In the genomic region with DNA sequence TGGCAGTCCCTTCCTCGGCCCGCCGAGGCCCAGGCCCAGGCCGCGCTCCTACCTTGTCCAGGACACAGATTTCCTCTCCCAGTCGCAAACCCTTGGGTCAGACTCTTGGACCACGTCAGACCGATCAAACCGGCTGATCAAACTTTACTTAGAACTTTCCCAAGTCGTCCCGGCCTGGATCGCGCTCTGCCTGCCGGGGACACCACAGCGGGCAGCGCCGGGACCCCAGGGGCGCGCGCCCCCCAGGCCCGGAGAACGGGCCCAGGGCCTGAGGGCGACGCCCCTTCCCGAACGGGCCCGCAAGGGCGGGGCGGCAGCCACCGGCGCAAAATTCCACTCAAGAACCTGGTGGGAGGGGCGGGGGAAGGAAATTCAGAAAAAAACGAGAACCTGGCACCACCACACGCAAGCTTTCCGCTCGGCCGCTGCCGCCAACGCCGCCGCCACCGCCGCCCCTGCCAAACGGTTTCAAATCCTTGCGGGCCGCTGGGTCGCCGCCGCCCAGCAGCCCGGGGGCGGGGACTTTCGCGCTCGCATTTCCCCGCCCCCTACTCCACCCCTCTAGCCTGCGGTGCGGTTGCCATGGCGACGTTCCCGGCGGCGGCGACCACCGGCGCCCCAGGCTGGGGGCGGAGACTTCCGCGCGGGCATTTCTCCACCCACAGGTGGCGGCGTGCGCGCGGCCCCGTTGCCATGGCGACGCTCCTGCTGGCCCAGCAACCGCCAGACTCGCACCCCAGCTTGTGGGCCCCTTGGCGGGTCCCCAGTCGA, we compare ENCODE assay signal across 8 cellular contexts. TPM values are rescaled to one million over a fixed set of nuclear protein-coding genes. Genes with fewer than 3 reads are reported as not detected.
DNase-seq lines count a peak whose midpoint lies in the region; ATAC-seq, FAIRE-seq and TF ChIP-seq lines count a peak whose summit lies in the region.

Gene CEP112 (minus strand): TSS at position 527 of the 771 bp plus-strand sequence.

- peaks cover 5% of the 10 kb centered on the region for H3K4me1 ChIP-seq in keratinocyte (ENCODE audit: control insufficient read depth, extremely low read depth, insufficient read depth, low read length)

- no peak for FAIRE-seq in keratinocyte (lab: Jason Lieb, UNC)

- H2AFZ ChIP-seq in keratinocyte (ENCODE audit: control insufficient read depth, low read length), result peak within 1 kb of the TSS; percentile 86

- peak within 1 kb of the TSS; percentile 76 for H3K9ac ChIP-seq in keratinocyte (ENCODE audit: control insufficient read depth, extremely low read depth, insufficient read depth, low read length)

- ATAC-seq in HG02981 (IDR thresholded peaks at IDR 0.05; ENCODE audit: unreplicated experiment), result peak; percentile 73
- peak; percentile 73 to 83 for ATAC-seq in activated CD4-positive, CD25-positive, alpha-beta regulatory T cell treated with anti-CD3 and anti-CD28 coated beads, Interleukin-2, amount 50 U/mL, for 24 hours
- ATAC-seq in central memory CD8-positive, alpha-beta T cell (replicated peaks; ENCODE audit: extremely low read depth, poor library complexity, severe bottlenecking), result peak; percentile 85

- peak within 1 kb of the TSS; percentile 85 for H3K4me2 ChIP-seq in keratinocyte (ENCODE audit: control insufficient read depth, extremely low read depth, insufficient read depth, low read depth, low read length)

- peaks cover 10% of the 10 kb centered on the region for H3K36me3 Mint-ChIP-seq in central memory CD8-positive, alpha-beta T cell (ENCODE audit: insufficient read depth)

- no peaks in the 10 kb centered on the region for H3K9me1 ChIP-seq in keratinocyte (ENCODE audit: control insufficient read depth, extremely low read depth, insufficient read depth, low read length)

- peak within 1 kb of the TSS; percentile 60 to 78 (median 72) for H3K4me3 ChIP-seq in keratinocyte (ENCODE audit: control insufficient read depth in 2 of 3, extremely low read depth in 1 of 3, insufficient read depth in 2 of 3, low read depth in 1 of 3, low read length in 3 of 3)

- no peaks in the 10 kb centered on the region for H4K20me1 ChIP-seq in keratinocyte (ENCODE audit: control insufficient read depth, extremely low read depth, insufficient read depth, low read length)

- H3K4me1 Mint-ChIP-seq in central memory CD8-positive, alpha-beta T cell, result no peaks in the 10 kb centered on the region

- H3K27me3 Mint-ChIP-seq in central memory CD8-positive, alpha-beta T cell, result no peaks in the 10 kb centered on the region

- H3K9me3 Mint-ChIP-seq in central memory CD8-positive, alpha-beta T cell, result no peaks in the 10 kb centered on the region

- H3K27ac Mint-ChIP-seq in central memory CD8-positive, alpha-beta T cell (ENCODE audit: low read depth), result peak within 1 kb of the TSS; percentile 93

- H3K36me3 ChIP-seq in keratinocyte (ENCODE audit: control insufficient read depth in 2 of 2, extremely low read depth in 1 of 2, insufficient read depth in 2 of 2, low read length in 2 of 2), result no peaks in the 10 kb centered on the region

- H3K4me3 Mint-ChIP-seq in central memory CD8-positive, alpha-beta T cell, result peak within 1 kb of the TSS; percentile 76

- H3K9me3 ChIP-seq in keratinocyte (ENCODE audit: control insufficient read depth, low read depth, low read length), result no peaks in the 10 kb centered on the region

- DNase-seq in GM10266 (ENCODE audit: extremely low spot score) (peak; percentile 88), NCI-H2171 treated with DMSO at 0.1 percent for 48 hours (lab: John Stamatoyannopoulos, UW) (peak; percentile 85), keratinocyte (ENCODE audit: low read depth, low spot score) (no peak), cortex of kidney (lab: John Stamatoyannopoulos, UW) (no peak)
- DNase-seq in central memory CD8-positive, alpha-beta T cell (ENCODE audit: low spot score in 2 of 2), result peak; percentile 86 to 87
- DNase-seq in stimulated activated CD4-positive, alpha-beta T cell treated with anti-CD3 and anti-CD28 coated beads, Interleukin-12 subunit alpha, Interleukin-12 subunit beta, amount 100 ng/mL, for 48 hours (ENCODE audit: low read depth in 2 of 3, low spot score in 1 of 3), result peak; percentile 58 to 80 (median 59)

- H3K27ac ChIP-seq in keratinocyte (ENCODE audit: control insufficient read depth, insufficient read depth, low read length), result no peak within 1 kb of the TSS

- TF ChIP-seq CTCF in GM10266 (IDR thresholded peaks at IDR 0.05; ENCODE audit: control insufficient read depth, insufficient read depth, low read depth, missing control alignments), result no peak
- TF ChIP-seq CTCF in keratinocyte (optimal IDR thresholded peaks at IDR 0.05 in 1 of 3, IDR thresholded peaks at IDR 0.05 in 1 of 3, conservative IDR thresholded peaks at IDR 0.05 in 1 of 3; ENCODE audit: extremely low read depth in 1 of 3, insufficient read depth in 2 of 3, low read length in 3 of 3), result no peak

- no peaks in the 10 kb centered on the region for H3K79me2 ChIP-seq in keratinocyte (ENCODE audit: control insufficient read depth, insufficient read depth, low read length)

- dilution Hi-C loops in keratinocyte (cut with MboI; ENCODE audit: extremely low pct_ligation_motif_present, low sequenced_read_pairs), result no loop called here

- H3K27me3 ChIP-seq in keratinocyte (ENCODE audit: control insufficient read depth, extremely low read depth, insufficient read depth, low read length), result no peaks in the 10 kb centered on the region

RNA-seq across cellular contexts. Expression of gene CEP112, which starts in this region (rescaled TPM):
- 1.5 to 2.6 TPM (median 2.1 TPM) in 3 replicates for polyA plus RNA-seq in keratinocyte
- polyA plus RNA-seq in keratinocyte (2011; ENCODE audit: low read depth), result 1.0 TPM
- 2.5 and 4.7 TPM in 2 replicates for polyA plus RNA-seq in keratinocyte (2011; cell fraction: cytosol; rRNA removed)
- polyA plus RNA-seq in keratinocyte (2011; cell fraction: nucleus; rRNA removed), result 2.0 and 2.7 TPM in 2 replicates
- polyA plus RNA-seq in keratinocyte (2012; ENCODE audit: low replicate concordance), result 0.25 and 2.2 TPM in 2 replicates
- polyA minus RNA-seq in keratinocyte, result 0.73 to 3.5 TPM in 2 of 3 replicates, not detected in the other
- polyA minus RNA-seq in keratinocyte (2011; cell fraction: cytosol; rRNA and poly(A)+ RNA removed), result 6.3 TPM
- polyA minus RNA-seq in keratinocyte (2011; cell fraction: nucleus; rRNA and poly(A)+ RNA removed), result 2.6 and 11.9 TPM in 2 replicates

Comparison
In these comparisons a context has a peak if more than half of its experiments do, and no peak if none do; other contexts are left out.
1. DNase-seq: peak in GM10266 (single experiment), NCI-H2171 treated with DMSO at 0.1 percent for 48 hours (single experiment), central memory CD8-positive, alpha-beta T cell (2 of 2) and stimulated activated CD4-positive, alpha-beta T cell treated with anti-CD3 and anti-CD28 coated beads, Interleukin-12 subunit alpha, Interleukin-12 subunit beta, amount 100 ng/mL, for 48 hours (3 of 3); none in keratinocyte (single experiment) and cortex of kidney (single experiment).
2. Peak in every context shown above with its lines, with median percentiles within 50 percentile points of each other: ATAC-seq.